ENCODE assay signal across 9 cellular contexts in genomic region chrX:17535229-17535628, GRCh38.
DNase-seq lines count a peak whose midpoint lies in the region; ATAC-seq and FAIRE-seq lines count a peak whose summit lies in the region.
"Had no signal": no experiment of that assay in that cellular context is flagged by ENCODE, and none has a peak within 500 bp of the region (broad histone marks: within the 10 kb centered on the region; RNA-seq: fewer than 3 reads in every experiment).

No MANE protein-coding gene starts in this region.

- FAIRE-seq in HTR-8/SVneo (lab: Jason Lieb, UNC): peak; percentile 36

- no peaks in the 10 kb centered on the region for H3K36me3 Mint-ChIP-seq in activated T-cell treated with anti-CD3 and anti-CD28 coated beads, Interleukin-2, amount 50 U/mL, for 4 hours (ENCODE audit: insufficient read depth)

- DNase-seq in NCI-H1417 (lab: John Stamatoyannopoulos, UW): peak; percentile 7 to 55 (median 15)
- DNase-seq in NCI-H1417 treated with DMSO at 0.1 percent for 48 hours (lab: John Stamatoyannopoulos, UW): no peak
- DNase-seq in HTR-8/SVneo (ENCODE audit: insufficient read length, low spot score): peak; percentile 15
- peak; percentile 15 for DNase-seq in activated T-cell treated with anti-CD3 and anti-CD28 coated beads, Interleukin-2, amount 50 U/mL, for 4 hours
- DNase-seq in left lobe of liver (ENCODE audit: low spot score): peak; percentile 47
- no peak for DNase-seq in activated gamma-delta T cell (lab: John Stamatoyannopoulos, UW)
- no peak for DNase-seq in NCI-H2227 treated with DMSO at 0.1 percent for 48 hours (lab: John Stamatoyannopoulos, UW)
- DNase-seq: activated B cell treated with CpG ODN at 0.5 μM for 24 hours had no signal

- H3K9me3 Mint-ChIP-seq in activated T-cell treated with anti-CD3 and anti-CD28 coated beads, Interleukin-2, amount 50 U/mL, for 4 hours: no peaks in the 10 kb centered on the region
- H3K9me3 Mint-ChIP-seq: activated B cell treated with CpG ODN at 0.5 μM for 24 hours had no signal

- H3K4me3 Mint-ChIP-seq in activated T-cell treated with anti-CD3 and anti-CD28 coated beads, Interleukin-2, amount 50 U/mL, for 4 hours: no peak overlapping the region
- H3K4me3 Mint-ChIP-seq: activated B cell treated with CpG ODN at 0.5 μM for 24 hours had no signal

- peak in 1 of 2 donors; percentile 47 for ATAC-seq in activated T-cell treated with anti-CD3 and anti-CD28 coated beads, Interleukin-2, amount 50 U/mL, for 4 hours
- ATAC-seq in left lobe of liver (peak; percentile 75), HG03196 (IDR thresholded peaks at IDR 0.05; ENCODE audit: unreplicated experiment) (no peak)

- no peaks in the 10 kb centered on the region for H3K27me3 Mint-ChIP-seq in activated T-cell treated with anti-CD3 and anti-CD28 coated beads, Interleukin-2, amount 50 U/mL, for 4 hours (ENCODE audit: low read depth)
- H3K27me3 Mint-ChIP-seq: activated B cell treated with CpG ODN at 0.5 μM for 24 hours had no signal

- H3K4me1 Mint-ChIP-seq in activated T-cell treated with anti-CD3 and anti-CD28 coated beads, Interleukin-2, amount 50 U/mL, for 4 hours (ENCODE audit: low read depth): peaks cover 11% of the 10 kb centered on the region
- H3K4me1 Mint-ChIP-seq: activated B cell treated with CpG ODN at 0.5 μM for 24 hours had no signal

Comparison
In these comparisons a context has a peak if more than half of its experiments do, and no peak if none do; other contexts are left out.
1. DNase-seq: peak in NCI-H1417 (3 of 3), HTR-8/SVneo (single experiment), activated T-cell treated with anti-CD3 and anti-CD28 coated beads, Interleukin-2, amount 50 U/mL, for 4 hours (single experiment) and left lobe of liver (single experiment); none in NCI-H1417 treated with DMSO at 0.1 percent for 48 hours (single experiment), activated gamma-delta T cell (single experiment) and NCI-H2227 treated with DMSO at 0.1 percent for 48 hours (single experiment).